ENCODE assay signal across 9 cellular contexts in genomic region chr12:4267904-4268548, GRCh38. TPM values are rescaled to one million over a fixed set of nuclear protein-coding genes. Genes with fewer than 3 reads are reported as not detected.
DNase-seq lines count a peak whose midpoint lies in the region; ATAC-seq, FAIRE-seq and TF ChIP-seq lines count a peak whose summit lies in the region.
"Had no signal": no experiment of that assay in that cellular context is flagged by ENCODE, and none has a peak within 500 bp of the region (broad histone marks: within the 10 kb centered on the region; RNA-seq: fewer than 3 reads in every experiment).

No MANE protein-coding gene starts in this region.

- no peak overlapping the region for H2BK120ac ChIP-seq in H1 (replicated peaks; ENCODE audit: low read depth, low read length)

- no peak overlapping the region for H3K4ac ChIP-seq in H1 (replicated peaks; ENCODE audit: insufficient read length, low read depth, low read length)

- H3K9me3 ChIP-seq in H1 (ENCODE audit: insufficient read depth in 2 of 2, low read depth in 1 of 2, low read length in 1 of 2), result no peaks in the 10 kb centered on the region

- FAIRE-seq in H1 (lab: Jason Lieb, UNC), result no peak

- H3K18ac ChIP-seq in H1 (ENCODE audit: extremely low read depth, low read length), result no peak overlapping the region

- no peak overlapping the region for H4K8ac ChIP-seq in H1 (ENCODE audit: extremely low read depth, insufficient read depth, low read length)

- TF ChIP-seq POLR2A in NB4 (IDR thresholded peaks at IDR 0.05; ENCODE audit: extremely low read depth, insufficient read length) (no peak), H1 (IDR thresholded peaks at IDR 0.05; ENCODE audit: control extremely low read depth in 1 of 2, low read depth in 2 of 2, low read length in 2 of 2) (no peak)

- no peak for TF ChIP-seq CTCF in NB4 (IDR thresholded peaks at IDR 0.05; ENCODE audit: low read depth, low read length)
- no peak for TF ChIP-seq CTCF in H1 (IDR thresholded peaks at IDR 0.05; ENCODE audit: control extremely low read depth in 1 of 3, insufficient read depth in 1 of 3, low read depth in 1 of 3, low read length in 3 of 3)

- H3K79me1 ChIP-seq in H1 (ENCODE audit: low read depth, low read length), result no peaks in the 10 kb centered on the region

- POLR2A ChIA-PET in H1 (lab: Charles Lee; ENCODE audit: partially characterized antibody), result interaction anchor here (0.7 to 29.3 kb wide), 15 partner anchors 8 to 266 kb away, joined by 3 to 531 read pairs (median 3); no protein-coding TSS in a partner anchor

- ATAC-seq in HG03135 (IDR thresholded peaks at IDR 0.05; ENCODE audit: unreplicated experiment) (no peak), GM19463 (IDR thresholded peaks at IDR 0.05; ENCODE audit: unreplicated experiment) (no peak)

- no peak for TF ChIP-seq EP300 in H1 (IDR thresholded peaks at IDR 0.05; ENCODE audit: borderline replicate concordance in 1 of 2, low read depth in 2 of 2, low read length in 2 of 2)

- H3K27ac ChIP-seq in H1 (ENCODE audit: low read depth, low read length), result no peak overlapping the region

- H3K56ac ChIP-seq in H1 (replicated peaks; ENCODE audit: insufficient read length, low read depth, low read length), result no peak overlapping the region

- H4K91ac ChIP-seq in H1 (replicated peaks; ENCODE audit: insufficient read length, low read length), result no peak overlapping the region

- H3K14ac ChIP-seq in H1 (ENCODE audit: insufficient read length), result no peak overlapping the region

- H3K4me1 ChIP-seq in H1 (replicated peaks in 1 of 4; ENCODE audit: control insufficient read depth in 3 of 4, insufficient read depth in 4 of 4, low read length in 3 of 4), result peaks cover 4 to 17% (median 9%) of the 10 kb centered on the region in 4 experiments

- H3K4me3 ChIP-seq in NB4 (ENCODE audit: low read depth, low read length) (peak overlapping the region; percentile 75), H1 (ENCODE audit: extremely low read depth in 1 of 4, insufficient read depth in 2 of 4, low read depth in 3 of 4, low read length in 4 of 4) (peak overlapping the region; percentile 69 to 97 (median 74); a peak in 7 of 8 replicates)

- no peak for TF ChIP-seq RAD21 in H1 (IDR thresholded peaks at IDR 0.05 in 1 of 2, conservative IDR thresholded peaks at IDR 0.05 in 1 of 2; ENCODE audit: low read depth in 2 of 2, low read length in 2 of 2)

- H3K23ac ChIP-seq in H1 (ENCODE audit: insufficient read length), result no peak overlapping the region

- H2BK5ac ChIP-seq in H1 (ENCODE audit: low read depth, low read length), result no peak overlapping the region

- H4K5ac ChIP-seq in H1 (ENCODE audit: insufficient read length, low read depth, low read length), result no peak overlapping the region

- no peak overlapping the region for H3K9ac ChIP-seq in H1 (replicated peaks in 1 of 4; ENCODE audit: extremely low read depth in 1 of 4, low read depth in 3 of 4, low read length in 3 of 4)

- no peaks in the 10 kb centered on the region for H3K36me3 ChIP-seq in H1 (ENCODE audit: control insufficient read depth in 2 of 4, insufficient read depth in 4 of 4, low read length in 3 of 4)

- H2BK15ac ChIP-seq in H1 (ENCODE audit: low read length), result no peak overlapping the region

- H2AFZ ChIP-seq in H1 (ENCODE audit: low read length), result no peak overlapping the region

- H3K79me2 ChIP-seq in H1 (ENCODE audit: control insufficient read depth in 1 of 2, insufficient read depth in 2 of 2, low read length in 2 of 2), result no peaks in the 10 kb centered on the region

- peak; percentile 52 for DNase-seq in NCI-H1092 treated with DMSO at 0.1 percent for 48 hours (lab: John Stamatoyannopoulos, UW)
- DNase-seq in NCI-H1092 (lab: John Stamatoyannopoulos, UW), result no peak
- no peak for DNase-seq in NB4 (ENCODE audit: low read depth)
- DNase-seq in H1 (ENCODE audit: low read depth in 1 of 2, low spot score in 2 of 2), result no peak
- peak; percentile 14 for DNase-seq in pons (ENCODE audit: low spot score)
- no peak for DNase-seq in kidney tubule cell (ENCODE audit: low spot score)
- DNase-seq: amniotic stem cell had no signal

- H2BK20ac ChIP-seq in H1 (ENCODE audit: low read length), result no peak overlapping the region

- H3K23me2 ChIP-seq in H1 (ENCODE audit: low read depth, low read length), result peaks cover 31% of the 10 kb centered on the region

- no peaks in the 10 kb centered on the region for H4K20me1 ChIP-seq in H1 (replicated peaks in 1 of 2; ENCODE audit: control insufficient read depth in 1 of 2, insufficient read depth in 2 of 2, low read length in 2 of 2)

- whole genome bisulfite sequencing in H1 (ENCODE audit: extremely low coverage in 1 of 2, insufficient coverage in 1 of 2, insufficient read length in 1 of 2, insufficient replicate concordance in 2 of 2, low coverage in 1 of 2, low lambda C conversion rate in 2 of 2, missing lambda C conversion rate in 1 of 2), 2 experiments, result 20% methylated on average over 1 of the region's 1 CpG; no CpG with 5 or more reads in 1 of the 2 experiments

- peaks cover 3 to 42% (median 25%) of the 10 kb centered on the region in 4 experiments; a peak in 6 of 7 replicates for H3K27me3 ChIP-seq in H1 (replicated peaks in 1 of 4; ENCODE audit: control insufficient read depth in 3 of 4, extremely low read depth in 1 of 4, insufficient read depth in 3 of 4, low read length in 3 of 4)

- H2AK5ac ChIP-seq in H1 (ENCODE audit: low read depth, low read length), result no peak overlapping the region

- peak overlapping the region; percentile 77 to 99 for H3K4me2 ChIP-seq in H1 (ENCODE audit: insufficient read depth in 1 of 2, low read depth in 2 of 2, low read length in 2 of 2)

- CTCF ChIA-PET in H1 (lab: Charles Lee; ENCODE audit: partially characterized antibody), result interaction anchor here (0.7 to 1.8 kb wide), 7 partner anchors 9 to 377 kb away, joined by 3 to 7 read pairs (median 4); no protein-coding TSS in a partner anchor

- no peak overlapping the region for H2BK12ac ChIP-seq in H1 (ENCODE audit: low read depth, low read length)

TF ChIP-seq in H1, 55 proteins besides CTCF, POLR2A, EP300 and RAD21:
- TF ChIP-seq MAX (IDR thresholded peaks at IDR 0.05) (no peak), YY1 (IDR thresholded peaks at IDR 0.05; ENCODE audit: low read depth, low read length) (no peak), SUZ12 (IDR thresholded peaks at IDR 0.05; ENCODE audit: low read length) (no peak), CHD2 (IDR thresholded peaks at IDR 0.05; ENCODE audit: low read length) (no peak)

RNA-seq across cellular contexts. Expression of gene CCND2, which starts 5.5 kb away (rescaled TPM):
- 217 and 223 TPM in 2 replicates for total RNA-seq in H1 (2021; fragmentation: NEBNext Ultra II Directional; extraction: Animal tissue kit (Norgen Biotek cat#: 25700))
- 35.7 and 41.7 TPM in 2 replicates for polyA plus RNA-seq in H1 (2011; rRNA removed)
- 47.1 TPM for polyA plus RNA-seq in H1 (2011; cell fraction: cytosol; rRNA removed)
- 39.0 TPM for polyA plus RNA-seq in H1 (2011; cell fraction: nucleus; rRNA removed)
- 42.0 to 64.8 TPM (median 44.2 TPM) in 4 replicates for polyA plus RNA-seq in H1 (2012, experiment 1 of 2)
- 17.1 TPM for polyA plus RNA-seq in H1 (2012, experiment 2 of 2)
- polyA plus RNA-seq in H1 (2013, experiment 1 of 2), result 75.1 TPM
- polyA plus RNA-seq in H1 (2013, experiment 2 of 2), result 72.0 TPM
- polyA minus RNA-seq in H1 (2011; rRNA and poly(A)+ RNA removed), result 229 and 269 TPM in 2 replicates
- 132 TPM for polyA minus RNA-seq in H1 (2011; cell fraction: cytosol; rRNA and poly(A)+ RNA removed)
- 91.3 TPM for polyA minus RNA-seq in H1 (2011; cell fraction: nucleus; rRNA and poly(A)+ RNA removed)

RNA-seq across cellular contexts. Expression of gene TIGAR, which starts 53.0 kb away (rescaled TPM):
- total RNA-seq in H1 (2021; fragmentation: NEBNext Ultra II Directional; extraction: Animal tissue kit (Norgen Biotek cat#: 25700)), result 26.4 and 27.6 TPM in 2 replicates
- polyA plus RNA-seq in H1 (2011; rRNA removed), result 1.8 and 3.8 TPM in 2 replicates
- 5.3 TPM for polyA plus RNA-seq in H1 (2011; cell fraction: cytosol; rRNA removed)
- polyA plus RNA-seq in H1 (2011; cell fraction: nucleus; rRNA removed), result 2.1 TPM
- 11.4 to 17.3 TPM (median 14.4 TPM) in 4 replicates for polyA plus RNA-seq in H1 (2012, experiment 1 of 2)
- polyA plus RNA-seq in H1 (2012, experiment 2 of 2), result 1.1 TPM
- 8.7 TPM for polyA plus RNA-seq in H1 (2013, experiment 1 of 2)
- 9.3 TPM for polyA plus RNA-seq in H1 (2013, experiment 2 of 2)
- polyA minus RNA-seq in H1 (2011; rRNA and poly(A)+ RNA removed), result 2.4 TPM in 2 replicates
- 2.1 TPM for polyA minus RNA-seq in H1 (2011; cell fraction: cytosol; rRNA and poly(A)+ RNA removed)
- polyA minus RNA-seq in H1 (2011; cell fraction: nucleus; rRNA and poly(A)+ RNA removed), result 4.9 TPM

Comparison
In these comparisons a context has a peak if more than half of its experiments do, and no peak if none do; other contexts are left out.
1. DNase-seq: peak in NCI-H1092 treated with DMSO at 0.1 percent for 48 hours (single experiment) and pons (single experiment); none in NCI-H1092 (single experiment), NB4 (single experiment), H1 (0 of 2) and kidney tubule cell (single experiment).